ENCODE assay signal across 8 cellular contexts in the genomic region with DNA sequence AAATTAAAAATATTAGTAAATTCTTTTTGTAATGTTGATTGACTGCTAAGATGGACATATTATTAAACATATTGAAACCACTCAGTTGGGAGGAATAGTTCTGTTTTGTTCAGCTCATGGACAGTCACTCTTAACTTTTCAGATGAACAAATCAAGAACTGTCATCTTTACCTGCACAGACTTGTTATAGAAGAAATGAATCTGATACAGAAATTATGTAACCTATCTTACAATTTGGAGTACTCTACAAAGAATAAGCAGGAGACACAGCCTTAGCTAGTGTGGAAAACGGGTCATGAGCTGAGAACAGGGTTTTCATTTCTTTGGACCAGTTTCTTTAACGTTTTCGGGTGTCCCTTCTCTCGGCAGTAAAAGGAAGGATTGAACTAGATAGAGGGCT. TPM values are rescaled to one million over a fixed set of nuclear protein-coding genes. Genes with fewer than 3 reads are reported as not detected.
DNase-seq lines count a peak whose midpoint lies in the region; ATAC-seq and TF ChIP-seq lines count a peak whose summit lies in the region.

No MANE protein-coding gene starts in this region.

- intact Hi-C loops in dorsolateral prefrontal cortex (cut with DNase I), result loop anchor here in 1 of 2 donors (2.0 kb wide), 1 partner anchor 22 kb away; a partner anchor contains a TSS

- H4K20me1 ChIP-seq in osteoblast (ENCODE audit: insufficient read depth, low read length), result no peaks in the 10 kb centered on the region

- peaks cover 19 to 29% (median 24%) of the 10 kb centered on the region in 4 donors for H3K4me1 Mint-ChIP-seq in CD4-positive, CD25-positive, alpha-beta regulatory T cell

- no peaks in the 10 kb centered on the region for H3K9me3 Mint-ChIP-seq in CD4-positive, CD25-positive, alpha-beta regulatory T cell

- DNase-seq in CD4-positive, CD25-positive, alpha-beta regulatory T cell, result no peak
- no peak for DNase-seq in dorsolateral prefrontal cortex
- no peak for DNase-seq in osteoblast (ENCODE audit: insufficient read length, low spot score, missing footprints)
- no peak for DNase-seq in UCSD-AML1 (lab: John Stamatoyannopoulos, UW; ENCODE audit: unreplicated experiment)
- no peak for DNase-seq in WERI-Rb-1
- DNase-seq in NCI-H526 (lab: John Stamatoyannopoulos, UW), result no peak

- H3K4me3 Mint-ChIP-seq in CD4-positive, CD25-positive, alpha-beta regulatory T cell, result peak overlapping the region; percentile 80 to 95 (median 83)

- no peaks in the 10 kb centered on the region for H3K27me3 ChIP-seq in CD4-positive, CD25-positive, alpha-beta regulatory T cell (ENCODE audit: control insufficient read depth, insufficient read depth, low read length)
- peaks cover 0 to 5% (median 0%) of the 10 kb centered on the region in 45 donors for H3K27me3 ChIP-seq in dorsolateral prefrontal cortex
- no peaks in the 10 kb centered on the region for H3K27me3 ChIP-seq in osteoblast (ENCODE audit: insufficient read depth, low read length)
- H3K27me3 ChIP-seq in WERI-Rb-1 (ENCODE audit: insufficient read depth, low read depth, severe bottlenecking), result no peaks in the 10 kb centered on the region

- peaks cover 12% of the 10 kb centered on the region for H3K27me3 Mint-ChIP-seq in CD4-positive, CD25-positive, alpha-beta regulatory T cell

- H3K36me3 Mint-ChIP-seq in CD4-positive, CD25-positive, alpha-beta regulatory T cell, result no peaks in the 10 kb centered on the region

- peak overlapping the region; percentile 82 for H2AFZ ChIP-seq in osteoblast (ENCODE audit: low read length)

- H3K9me3 ChIP-seq in CD4-positive, CD25-positive, alpha-beta regulatory T cell (ENCODE audit: control insufficient read depth in 2 of 2, low read length in 2 of 2), result no peaks in the 10 kb centered on the region
- H3K9me3 ChIP-seq in KOPT-K1 (ENCODE audit: insufficient read depth, low read length, poor library complexity, severe bottlenecking), result no peaks in the 10 kb centered on the region
- H3K9me3 ChIP-seq in osteoblast (ENCODE audit: low read depth, low read length), result no peaks in the 10 kb centered on the region
- peaks cover 3% of the 10 kb centered on the region for H3K9me3 ChIP-seq in WERI-Rb-1 (ENCODE audit: severe bottlenecking)

- peaks cover 28% of the 10 kb centered on the region for H3K4me1 ChIP-seq in CD4-positive, CD25-positive, alpha-beta regulatory T cell (ENCODE audit: control insufficient read depth, insufficient read depth, low read length, poor library complexity, severe bottlenecking)
- peaks cover 20% of the 10 kb centered on the region for H3K4me1 ChIP-seq in osteoblast (ENCODE audit: insufficient read depth, low read length)

- no peaks in the 10 kb centered on the region for H3K36me3 ChIP-seq in CD4-positive, CD25-positive, alpha-beta regulatory T cell (ENCODE audit: control insufficient read depth, insufficient read depth, low read length)
- H3K36me3 ChIP-seq in KOPT-K1 (ENCODE audit: insufficient read depth, low read length), result peaks cover 8% of the 10 kb centered on the region
- H3K36me3 ChIP-seq in osteoblast (ENCODE audit: insufficient read depth, low read length), result no peaks in the 10 kb centered on the region
- H3K36me3 ChIP-seq in WERI-Rb-1, result peaks cover 10% of the 10 kb centered on the region

- H3K4me2 ChIP-seq in osteoblast (ENCODE audit: insufficient read depth, low read length), result no peak overlapping the region

- no peak overlapping the region for H3K4me3 ChIP-seq in CD4-positive, CD25-positive, alpha-beta regulatory T cell (ENCODE audit: low read depth, low read length)
- H3K4me3 ChIP-seq in dorsolateral prefrontal cortex (peak overlapping the region in 11 of 59 donors; percentile 65 to 83 (median 72)), osteoblast (ENCODE audit: insufficient read depth, low read length) (no peak overlapping the region), WERI-Rb-1 (ENCODE audit: low read depth, low read length) (no peak overlapping the region)

- no peak for ATAC-seq in CD4-positive, CD25-positive, alpha-beta regulatory T cell (ENCODE audit: low read depth in 2 of 2)
- no peak for ATAC-seq in GM19452 (IDR thresholded peaks at IDR 0.05; ENCODE audit: unreplicated experiment)

- no peak for TF ChIP-seq CTCF in dorsolateral prefrontal cortex (IDR thresholded peaks at IDR 0.05 in 54 of 56, conservative IDR thresholded peaks at IDR 0.05 in 2 of 56; ENCODE audit: low read depth in 1 of 56, partially characterized antibody in 56 of 56)
- no peak for TF ChIP-seq CTCF in osteoblast (IDR thresholded peaks at IDR 0.05; ENCODE audit: extremely low read depth, low read depth, low read length)
- no peak for TF ChIP-seq CTCF in WERI-Rb-1 (IDR thresholded peaks at IDR 0.05; ENCODE audit: low read depth, low read length)

- H3K79me2 ChIP-seq in osteoblast (ENCODE audit: insufficient read depth, low read length), result peaks cover 30% of the 10 kb centered on the region

- no peak overlapping the region for H3K27ac ChIP-seq in CD4-positive, CD25-positive, alpha-beta regulatory T cell (ENCODE audit: insufficient read depth, low read length, poor library complexity, severe bottlenecking)
- H3K27ac ChIP-seq in KOPT-K1 (ENCODE audit: low read depth, low read length, poor library complexity, severe bottlenecking) (peak overlapping the region; percentile 96), dorsolateral prefrontal cortex (peak overlapping the region; percentile 53 to 95 (median 86)), osteoblast (ENCODE audit: low read depth, low read length) (no peak overlapping the region), WERI-Rb-1 (no peak overlapping the region)

- H3K27ac Mint-ChIP-seq in CD4-positive, CD25-positive, alpha-beta regulatory T cell, result peak overlapping the region; percentile 1 to 24 (median 12)

RNA-seq across cellular contexts. Expression of a gene that starts 1.2 kb away (rescaled TPM):
- total RNA-seq in CD4-positive, CD25-positive, alpha-beta regulatory T cell, result 2.8 TPM
- polyA plus RNA-seq in CD4-positive, CD25-positive, alpha-beta regulatory T cell, result under 1 TPM in 3 of 4 donors, not detected in 1; 0.27 to 0.53 (median 0.49) TPM
- total RNA-seq in dorsolateral prefrontal cortex (100 to 1,000 TPM in 72 of 120 experiments, 10 to 100 TPM in 48; 26.6 to 509 (median 114) TPM), osteoblast (12.7 and 16.8 TPM in 2 replicates)

Comparison
In these comparisons a context has a peak if more than half of its experiments do, and no peak if none do; other contexts are left out.
1. H3K27ac ChIP-seq: peak in KOPT-K1 (single experiment) and dorsolateral prefrontal cortex (59 of 59); none in CD4-positive, CD25-positive, alpha-beta regulatory T cell (single experiment), osteoblast (single experiment) and WERI-Rb-1 (single experiment).